In the genomic region with DNA sequence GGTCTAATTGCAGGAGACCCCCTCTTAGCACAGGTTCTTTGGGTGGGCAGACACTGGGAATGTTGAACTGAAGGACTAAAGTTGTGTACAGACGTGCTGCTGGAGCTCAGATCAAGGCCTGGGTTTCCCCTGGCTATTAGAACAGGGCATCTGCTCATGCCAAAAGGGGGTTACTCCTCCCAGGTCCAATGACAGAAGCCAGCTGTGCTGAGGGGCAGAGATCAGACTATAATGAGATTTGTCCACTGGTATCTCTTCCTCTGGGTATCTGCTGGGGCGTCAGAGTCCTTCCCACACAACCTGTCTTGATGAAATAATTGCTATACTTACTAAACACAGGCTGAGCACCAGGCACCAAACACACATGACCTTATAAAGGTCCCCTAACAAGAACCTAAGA, we compare ENCODE assay signal across 10 cellular contexts. TPM values are rescaled to one million over a fixed set of nuclear protein-coding genes. Genes with fewer than 3 reads are reported as not detected.
DNase-seq lines count a peak whose midpoint lies in the region; ATAC-seq and TF ChIP-seq lines count a peak whose summit lies in the region.
"Had no signal": no experiment of that assay in that cellular context is flagged by ENCODE, and none has a peak within 500 bp of the region (broad histone marks: within the 10 kb centered on the region; RNA-seq: fewer than 3 reads in every experiment).

No MANE protein-coding gene starts in this region.

- no peak for ATAC-seq in HG03354 (IDR thresholded peaks at IDR 0.05; ENCODE audit: poor library complexity, severe bottlenecking, unreplicated experiment)

- no peak for TF ChIP-seq POLR2A in transverse colon (IDR thresholded peaks at IDR 0.05)

- no peaks in the 10 kb centered on the region for H3K4me1 ChIP-seq in neural progenitor cell
- H3K4me1 ChIP-seq in transverse colon = peaks cover 3 to 36% (median 16%) of the 10 kb centered on the region in 4 donors

- TF ChIP-seq CTCF in RWPE1 (conservative IDR thresholded peaks at IDR 0.05; ENCODE audit: low read depth) = no peak
- no peak for TF ChIP-seq CTCF in neural progenitor cell (IDR thresholded peaks at IDR 0.05)
- no peak for TF ChIP-seq CTCF in transverse colon (IDR thresholded peaks at IDR 0.05)

- no peaks in the 10 kb centered on the region for H3K9me3 ChIP-seq in neural progenitor cell (ENCODE audit: low read depth)
- H3K9me3 ChIP-seq in transverse colon = no peaks in the 10 kb centered on the region

- intact Hi-C loops in dendritic cell treated with granulocyte-macrophage colony-stimulating factor and Interleukin-4, amounts not matched to agents 40 ng/mL and 50 ng/mL, for 4 days (cut with micrococcal nuclease) = no loop called here
- intact Hi-C loops in transverse colon (cut with DNase I; ENCODE audit: low total_unique reads) = no loop called here

- H3K4me1 Mint-ChIP-seq in dendritic cell treated with granulocyte-macrophage colony-stimulating factor and Interleukin-4, amounts not matched to agents 40 ng/mL and 50 ng/mL, for 4 days (ENCODE audit: low read depth) = peaks cover 61% of the 10 kb centered on the region
- H3K4me1 Mint-ChIP-seq in neural progenitor cell = peaks cover 42% of the 10 kb centered on the region
- H3K4me1 Mint-ChIP-seq in immature natural killer cell = peaks cover 33 to 34% of the 10 kb centered on the region in 2 donors

- no peaks in the 10 kb centered on the region for H3K27me3 ChIP-seq in neural progenitor cell
- no peaks in the 10 kb centered on the region for H3K27me3 ChIP-seq in transverse colon

- H3K27ac Mint-ChIP-seq in dendritic cell treated with granulocyte-macrophage colony-stimulating factor and Interleukin-4, amounts not matched to agents 40 ng/mL and 50 ng/mL, for 4 days = peak overlapping the region; percentile 92
- H3K27ac Mint-ChIP-seq in neural progenitor cell (peak overlapping the region; percentile 58), immature natural killer cell (no peak overlapping the region)
- H3K27ac Mint-ChIP-seq: B cell had no signal

- CTCF ChIA-PET in RWPE1 (lab: Yijun Ruan, JAX) = interaction anchor here (0.7 to 1.1 kb wide), 2 partner anchors 11 to 29 kb away, joined by 3 to 4 read pairs; no protein-coding TSS in a partner anchor

- DNase-seq in RWPE1 (ENCODE audit: low spot score) = no peak
- DNase-seq in neural progenitor cell (ENCODE audit: low spot score) = no peak
- DNase-seq in transverse colon = no peak
- DNase-seq in immature natural killer cell = no peak
- DNase-seq in cortex of kidney (lab: John Stamatoyannopoulos, UW) = no peak
- DNase-seq: activated CD4-positive, alpha-beta T cell treated with anti-CD3 and anti-CD28 coated beads, Interleukin-2, amount 50 U/mL, for 48 hours; NCI-H446 treated with DMSO at 0.1 percent for 48 hours had no signal

- no peak for TF ChIP-seq EP300 in transverse colon (IDR thresholded peaks at IDR 0.05; ENCODE audit: low read depth)

- no peaks in the 10 kb centered on the region for H4K20me1 ChIP-seq in neural progenitor cell (ENCODE audit: low read depth)

- POLR2A ChIA-PET in RWPE1 (lab: Yijun Ruan, JAX; ENCODE audit: low non-redundant PET) = no interaction called here

- in situ Hi-C loops in transverse colon (cut with MboI; ENCODE audit: low pct_ligation_motif_present in 1 of 4, low pct_unique_long_range_greater_than_20kb in 1 of 4, low sequenced_read_pairs in 3 of 4) = no loop called here

- H3K9ac ChIP-seq in neural progenitor cell = no peak overlapping the region

- WGBS in transverse colon (ENCODE audit: low coverage in 1 of 2), 2 donors = 66% methylated on average over 2 of the region's 2 CpGs; no CpG with 5 or more reads in 1 of the 2 donors

- H3K4me3 Mint-ChIP-seq in dendritic cell treated with granulocyte-macrophage colony-stimulating factor and Interleukin-4, amounts not matched to agents 40 ng/mL and 50 ng/mL, for 4 days = no peak overlapping the region
- H3K4me3 Mint-ChIP-seq in neural progenitor cell (no peak overlapping the region), immature natural killer cell (no peak overlapping the region)
- H3K4me3 Mint-ChIP-seq: B cell had no signal

- H3K4me2 ChIP-seq in neural progenitor cell = no peak overlapping the region

- no peaks in the 10 kb centered on the region for H3K36me3 ChIP-seq in neural progenitor cell
- no peaks in the 10 kb centered on the region for H3K36me3 ChIP-seq in transverse colon

- peaks cover 14% of the 10 kb centered on the region for H3K27me3 Mint-ChIP-seq in dendritic cell treated with granulocyte-macrophage colony-stimulating factor and Interleukin-4, amounts not matched to agents 40 ng/mL and 50 ng/mL, for 4 days
- peaks cover 3% of the 10 kb centered on the region for H3K27me3 Mint-ChIP-seq in neural progenitor cell (ENCODE audit: insufficient read depth, low read depth)
- H3K27me3 Mint-ChIP-seq in immature natural killer cell (ENCODE audit: low read depth in 3 of 3) = peaks cover 33 to 64% (median 43%) of the 10 kb centered on the region in 3 donors

- H3K9me3 Mint-ChIP-seq in dendritic cell treated with granulocyte-macrophage colony-stimulating factor and Interleukin-4, amounts not matched to agents 40 ng/mL and 50 ng/mL, for 4 days = no peaks in the 10 kb centered on the region
- H3K9me3 Mint-ChIP-seq in neural progenitor cell = no peaks in the 10 kb centered on the region
- no peaks in the 10 kb centered on the region for H3K9me3 Mint-ChIP-seq in immature natural killer cell

- H3K27ac ChIP-seq in RWPE1 = peak overlapping the region; percentile 100
- H3K27ac ChIP-seq in neural progenitor cell = no peak overlapping the region
- H3K27ac ChIP-seq in transverse colon = peak overlapping the region in 3 of 4 donors; percentile 72 to 84 (median 79)

- no peaks in the 10 kb centered on the region for H3F3A ChIP-seq in neural progenitor cell (ENCODE audit: low read depth)

- H3K36me3 Mint-ChIP-seq in dendritic cell treated with granulocyte-macrophage colony-stimulating factor and Interleukin-4, amounts not matched to agents 40 ng/mL and 50 ng/mL, for 4 days (ENCODE audit: low read depth) = no peaks in the 10 kb centered on the region
- no peaks in the 10 kb centered on the region for H3K36me3 Mint-ChIP-seq in neural progenitor cell
- H3K36me3 Mint-ChIP-seq in immature natural killer cell = peaks cover 0 to 7% (median 0%) of the 10 kb centered on the region in 3 donors

- no peaks in the 10 kb centered on the region for H3K79me2 ChIP-seq in neural progenitor cell (ENCODE audit: low read depth)

- H3K4me3 ChIP-seq in neural progenitor cell (no peak overlapping the region), transverse colon (no peak overlapping the region)

- H2AFZ ChIP-seq in neural progenitor cell (replicated peaks) = no peak overlapping the region

RNA-seq across cellular contexts. Expression of a gene that starts 42.6 kb away (rescaled TPM):
- total RNA-seq in neural progenitor cell (ENCODE audit: low replicate concordance) (0.43 and 0.84 TPM in 2 replicates), transverse colon (10 to 100 TPM in 3 of 4 donors, 1 to 10 TPM in 1; 9.7 to 15.3 (median 11.9) TPM)
- under 1 TPM; 0.29 to 0.66 (median 0.30) TPM for polyA plus RNA-seq in immature natural killer cell

Comparison
In these comparisons a context has a peak if more than half of its experiments do, and no peak if none do; other contexts are left out.
1. H3K27ac Mint-ChIP-seq: peak in dendritic cell treated with granulocyte-macrophage colony-stimulating factor and Interleukin-4, amounts not matched to agents 40 ng/mL and 50 ng/mL, for 4 days (single experiment) and neural progenitor cell (single experiment); none in immature natural killer cell (0 of 6).